ENCODE assay signal across 22 cellular contexts in genomic region chr13:113544896-113545295, GRCh38. TPM values are rescaled to one million over a fixed set of nuclear protein-coding genes. Genes with fewer than 3 reads are reported as not detected.
DNase-seq lines count a peak whose midpoint lies in the region; ATAC-seq, FAIRE-seq and TF ChIP-seq lines count a peak whose summit lies in the region.
"Had no signal": no experiment of that assay in that cellular context is flagged by ENCODE, and none has a peak within 500 bp of the region (broad histone marks: within the 10 kb centered on the region; RNA-seq: fewer than 3 reads in every experiment).

No MANE protein-coding gene starts in this region.

- POLR2A ChIA-PET in RWPE1 (lab: Yijun Ruan, JAX; ENCODE audit: low non-redundant PET): no interaction called here

- no peak overlapping the region for H3K9ac ChIP-seq in kidney (ENCODE audit: low read length in 2 of 2)

- CTCF ChIA-PET in RWPE1 (lab: Yijun Ruan, JAX): interaction anchor here (0.6 kb wide), 1 partner anchor 389 kb away, joined by 4 read pairs; no protein-coding TSS in a partner anchor

- no peak for ATAC-seq in effector memory CD8-positive, alpha-beta T cell (replicated peaks)
- ATAC-seq: gastrocnemius medialis, SK-N-SH treated with all-trans-retinoic acid at 6 μM for 48 hours had no signal

- H3K9me3 Mint-ChIP-seq in effector memory CD8-positive, alpha-beta T cell: no peaks in the 10 kb centered on the region

- H3K27ac ChIP-seq in RWPE1: peak overlapping the region; percentile 49
- H3K27ac ChIP-seq in kidney (ENCODE audit: low read depth in 2 of 2, low read length in 2 of 2): peak overlapping the region; percentile 53 to 82
- H3K27ac ChIP-seq: C4-2B had no signal

- H3K9me3 ChIP-seq in kidney (ENCODE audit: control insufficient read depth in 1 of 2, low read length in 2 of 2): no peaks in the 10 kb centered on the region
- H3K9me3 ChIP-seq: esophagus muscularis mucosa, gastrocnemius medialis had no signal

- FAIRE-seq in kidney (lab: Jason Lieb, UNC): no peak
- FAIRE-seq: GM18507 had no signal

- H3K27ac Mint-ChIP-seq in effector memory CD8-positive, alpha-beta T cell: no peak overlapping the region
- H3K27ac Mint-ChIP-seq: activated B cell treated with CpG ODN at 0.5 μM for 24 hours; activated CD4-positive, alpha-beta memory T cell treated with anti-CD3 and anti-CD28 coated beads, Interleukin-2, amount 10 ng/mL, durations not matched to agents 7 days and 5 days; activated naive CD4-positive, alpha-beta T cell treated with anti-CD3 and anti-CD28 coated beads for 36 hours had no signal

- intact Hi-C loops in kidney (cut with DNase I) (no loop called here), posterior vena cava (cut with DNase I) (no loop called here)

- H3K4me1 ChIP-seq in kidney (ENCODE audit: control insufficient read depth in 1 of 2, insufficient read depth in 1 of 2, low read depth in 1 of 2, low read length in 2 of 2): peaks cover 29 to 36% of the 10 kb centered on the region in 2 donors

- H3K36me3 ChIP-seq in kidney (ENCODE audit: control insufficient read depth in 1 of 2, insufficient read depth in 2 of 2, low read length in 2 of 2): peaks cover 0 to 4% of the 10 kb centered on the region in 2 donors
- H3K36me3 ChIP-seq: gastrocnemius medialis had no signal

- no peak overlapping the region for H3K4me3 Mint-ChIP-seq in effector memory CD8-positive, alpha-beta T cell
- H3K4me3 Mint-ChIP-seq: activated B cell treated with CpG ODN at 0.5 μM for 24 hours; activated CD4-positive, alpha-beta memory T cell treated with anti-CD3 and anti-CD28 coated beads, Interleukin-2, amount 10 ng/mL, durations not matched to agents 7 days and 5 days; activated naive CD4-positive, alpha-beta T cell treated with anti-CD3 and anti-CD28 coated beads for 36 hours had no signal

- H3K36me3 Mint-ChIP-seq in effector memory CD8-positive, alpha-beta T cell (ENCODE audit: insufficient read depth): peaks cover 7% of the 10 kb centered on the region

- no peak overlapping the region for H3K4me3 ChIP-seq in kidney (ENCODE audit: low read length in 2 of 2)

- peak; percentile 79 for DNase-seq in COLO668 (lab: John Stamatoyannopoulos, UW; ENCODE audit: unreplicated experiment)
- no peak for DNase-seq in RWPE1 (ENCODE audit: low spot score)
- DNase-seq in kidney: peak; percentile 50
- DNase-seq in posterior vena cava (ENCODE audit: low spot score): peak; percentile 54
- DNase-seq in effector memory CD8-positive, alpha-beta T cell: no peak
- DNase-seq in activated CD8-positive, alpha-beta memory T cell treated with anti-CD3 and anti-CD28 coated beads, Interleukin-2, amount 50 U/mL, for 48 hours: no peak
- DNase-seq in iPS-NIHi7 (ENCODE audit: extremely low spot score): no peak
- DNase-seq in pons (ENCODE audit: low spot score): no peak
- DNase-seq: activated B cell treated with CpG ODN at 0.5 μM for 24 hours; activated CD4-positive, alpha-beta memory T cell treated with anti-CD3 and anti-CD28 coated beads, Interleukin-2, amount 10 ng/mL, durations not matched to agents 7 days and 5 days; activated naive CD4-positive, alpha-beta T cell treated with anti-CD3 and anti-CD28 coated beads for 36 hours; central memory CD4-positive, alpha-beta T cell; DMS 273 treated with DMSO at 0.1 percent for 48 hours; effector CD4-positive, alpha-beta T cell; gastrocnemius medialis; KG1; MV-4-11; NCI-H187 had no signal

- no peak for TF ChIP-seq CTCF in RWPE1 (conservative IDR thresholded peaks at IDR 0.05; ENCODE audit: low read depth)
- TF ChIP-seq CTCF in kidney (IDR thresholded peaks at IDR 0.05; ENCODE audit: borderline replicate concordance, extremely low read depth, insufficient read depth): no peak

- H3K4me1 Mint-ChIP-seq in effector memory CD8-positive, alpha-beta T cell (ENCODE audit: low read depth in 2 of 2): peaks cover 7 to 14% of the 10 kb centered on the region in 2 donors
- H3K4me1 Mint-ChIP-seq: activated CD4-positive, alpha-beta memory T cell treated with anti-CD3 and anti-CD28 coated beads, Interleukin-2, amount 10 ng/mL, durations not matched to agents 7 days and 5 days had no signal

- no peaks in the 10 kb centered on the region for H3K27me3 Mint-ChIP-seq in effector memory CD8-positive, alpha-beta T cell
- H3K27me3 Mint-ChIP-seq: activated B cell treated with CpG ODN at 0.5 μM for 24 hours; activated CD4-positive, alpha-beta memory T cell treated with anti-CD3 and anti-CD28 coated beads, Interleukin-2, amount 10 ng/mL, durations not matched to agents 7 days and 5 days had no signal

RNA-seq across cellular contexts. Expression of gene TFDP1, which starts 39.7 kb away (rescaled TPM):
- total RNA-seq in kidney: 46.9 TPM
- polyA plus RNA-seq in kidney (ENCODE audit: insufficient read depth, low read depth, low replicate concordance): 33.8 TPM
- total RNA-seq in posterior vena cava: 10 to 100 TPM; 36.6 to 40.3 TPM

RNA-seq across cellular contexts. Expression of gene DCUN1D2, which starts 54.4 kb away (rescaled TPM):
- 19.5 TPM for total RNA-seq in kidney
- polyA plus RNA-seq in kidney (ENCODE audit: insufficient read depth, low read depth, low replicate concordance): 7.6 TPM
- total RNA-seq in posterior vena cava: 10 to 100 TPM; 12.7 to 16.9 TPM

Comparison
In these comparisons a context has a peak if more than half of its experiments do, and no peak if none do; other contexts are left out.
1. DNase-seq: peak in COLO668 (single experiment), kidney (single experiment) and posterior vena cava (single experiment); none in RWPE1 (single experiment), effector memory CD8-positive, alpha-beta T cell (0 of 3), activated CD8-positive, alpha-beta memory T cell treated with anti-CD3 and anti-CD28 coated beads, Interleukin-2, amount 50 U/mL, for 48 hours (single experiment), iPS-NIHi7 (single experiment) and pons (single experiment).